Comparison of ENCODE assay signal across 1 cellular context in the genomic region with DNA sequence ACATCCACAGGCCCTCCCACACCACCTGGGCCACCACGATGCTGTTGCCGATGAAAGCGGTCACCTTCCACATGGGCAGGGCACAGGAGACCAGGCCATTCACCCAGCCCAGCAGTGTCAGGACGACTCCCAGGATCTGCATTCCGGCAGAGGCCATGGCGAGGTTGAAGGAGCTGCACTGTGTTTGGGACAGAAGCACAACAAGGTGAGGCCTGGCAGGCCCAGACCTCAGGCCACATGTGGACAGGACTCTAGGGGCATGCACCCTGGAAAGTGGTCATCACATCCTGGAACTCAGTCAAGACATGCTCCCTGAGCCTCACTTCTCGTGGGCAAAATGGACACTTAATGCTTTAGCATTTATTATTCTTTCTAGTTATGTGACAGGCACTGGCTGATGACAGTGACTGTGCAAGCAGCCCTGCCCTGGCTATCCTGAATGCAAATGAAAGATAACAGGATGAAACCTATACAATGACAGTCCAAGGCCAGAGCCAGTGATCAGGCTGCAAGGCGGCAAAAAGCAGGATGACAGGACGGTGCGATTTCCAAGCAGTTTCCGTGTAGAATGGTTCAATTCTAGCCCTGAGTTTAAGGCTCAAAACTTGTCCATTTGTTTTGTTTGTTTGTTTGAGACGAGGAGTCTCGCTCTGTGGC.
A peak's percentile ranks its signal among the peaks of the same experiment; 100 is the strongest.
TF ChIP-seq lines count a peak whose summit lies in the region.

No MANE protein-coding gene starts in this region.

TF ChIP-seq in K562, 482 proteins besides CTCF, POLR2A, EP300 and RAD21 (continued from another document and continues in another):
- TF ChIP-seq, protein P1, sequence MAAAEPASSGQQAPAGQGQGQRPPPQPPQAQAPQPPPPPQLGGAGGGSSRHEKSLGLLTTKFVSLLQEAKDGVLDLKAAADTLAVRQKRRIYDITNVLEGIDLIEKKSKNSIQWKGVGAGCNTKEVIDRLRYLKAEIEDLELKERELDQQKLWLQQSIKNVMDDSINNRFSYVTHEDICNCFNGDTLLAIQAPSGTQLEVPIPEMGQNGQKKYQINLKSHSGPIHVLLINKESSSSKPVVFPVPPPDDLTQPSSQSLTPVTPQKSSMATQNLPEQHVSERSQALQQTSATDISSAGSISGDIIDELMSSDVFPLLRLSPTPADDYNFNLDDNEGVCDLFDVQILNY (CRISPR knock-in tag; IDR thresholded peaks at IDR 0.05) = no peak
- peak; percentile 46; the same call in 1 of the 2 replicates for TF ChIP-seq NFE2 (IDR thresholded peaks at IDR 0.05; ENCODE audit: low read depth)
- no peak for TF ChIP-seq REST (CRISPR knock-in tag; IDR thresholded peaks at IDR 0.05; ENCODE audit: low read depth)
- no peak for TF ChIP-seq KDM4B (IDR thresholded peaks at IDR 0.05; ENCODE audit: borderline replicate concordance in 2 of 2, low read depth in 1 of 2)
- no peak for TF ChIP-seq ZNF398 (CRISPR knock-in tag; IDR thresholded peaks at IDR 0.05)
- TF ChIP-seq, protein P2, sequence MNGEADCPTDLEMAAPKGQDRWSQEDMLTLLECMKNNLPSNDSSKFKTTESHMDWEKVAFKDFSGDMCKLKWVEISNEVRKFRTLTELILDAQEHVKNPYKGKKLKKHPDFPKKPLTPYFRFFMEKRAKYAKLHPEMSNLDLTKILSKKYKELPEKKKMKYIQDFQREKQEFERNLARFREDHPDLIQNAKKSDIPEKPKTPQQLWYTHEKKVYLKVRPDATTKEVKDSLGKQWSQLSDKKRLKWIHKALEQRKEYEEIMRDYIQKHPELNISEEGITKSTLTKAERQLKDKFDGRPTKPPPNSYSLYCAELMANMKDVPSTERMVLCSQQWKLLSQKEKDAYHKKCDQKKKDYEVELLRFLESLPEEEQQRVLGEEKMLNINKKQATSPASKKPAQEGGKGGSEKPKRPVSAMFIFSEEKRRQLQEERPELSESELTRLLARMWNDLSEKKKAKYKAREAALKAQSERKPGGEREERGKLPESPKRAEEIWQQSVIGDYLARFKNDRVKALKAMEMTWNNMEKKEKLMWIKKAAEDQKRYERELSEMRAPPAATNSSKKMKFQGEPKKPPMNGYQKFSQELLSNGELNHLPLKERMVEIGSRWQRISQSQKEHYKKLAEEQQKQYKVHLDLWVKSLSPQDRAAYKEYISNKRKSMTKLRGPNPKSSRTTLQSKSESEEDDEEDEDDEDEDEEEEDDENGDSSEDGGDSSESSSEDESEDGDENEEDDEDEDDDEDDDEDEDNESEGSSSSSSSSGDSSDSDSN (IDR thresholded peaks at IDR 0.05; ENCODE audit: borderline replicate concordance in 1 of 2, low read depth in 2 of 2, low read length in 2 of 2) = no peak
- no peak for TF ChIP-seq PTRF (tag; IDR thresholded peaks at IDR 0.05)
- TF ChIP-seq MNT (conservative IDR thresholded peaks at IDR 0.05) = no peak
- TF ChIP-seq L3MBTL2 (IDR thresholded peaks at IDR 0.05) = peak; percentile 26; the same call in 1 of the 2 replicates
- TF ChIP-seq ZC3H4 (CRISPR knock-in tag; IDR thresholded peaks at IDR 0.05; ENCODE audit: borderline replicate concordance) = no peak
- TF ChIP-seq CHD2 (IDR thresholded peaks at IDR 0.05; ENCODE audit: low read depth, low read length) = no peak
- no peak for TF ChIP-seq HOMEZ (CRISPR knock-in tag; IDR thresholded peaks at IDR 0.05)
- TF ChIP-seq ZNF24 (IDR thresholded peaks at IDR 0.05) = no peak
- TF ChIP-seq, protein P3, sequence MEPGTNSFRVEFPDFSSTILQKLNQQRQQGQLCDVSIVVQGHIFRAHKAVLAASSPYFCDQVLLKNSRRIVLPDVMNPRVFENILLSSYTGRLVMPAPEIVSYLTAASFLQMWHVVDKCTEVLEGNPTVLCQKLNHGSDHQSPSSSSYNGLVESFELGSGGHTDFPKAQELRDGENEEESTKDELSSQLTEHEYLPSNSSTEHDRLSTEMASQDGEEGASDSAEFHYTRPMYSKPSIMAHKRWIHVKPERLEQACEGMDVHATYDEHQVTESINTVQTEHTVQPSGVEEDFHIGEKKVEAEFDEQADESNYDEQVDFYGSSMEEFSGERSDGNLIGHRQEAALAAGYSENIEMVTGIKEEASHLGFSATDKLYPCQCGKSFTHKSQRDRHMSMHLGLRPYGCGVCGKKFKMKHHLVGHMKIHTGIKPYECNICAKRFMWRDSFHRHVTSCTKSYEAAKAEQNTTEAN (CRISPR knock-in tag; IDR thresholded peaks at IDR 0.05) = no peak
- TF ChIP-seq ZEB2 (IDR thresholded peaks at IDR 0.05) = no peak
- no peak for TF ChIP-seq SMARCE1 (IDR thresholded peaks at IDR 0.05)
- TF ChIP-seq ZNF253 (CRISPR knock-in tag; conservative IDR thresholded peaks at IDR 0.05) = no peak
- TF ChIP-seq ZC3H8 (IDR thresholded peaks at IDR 0.05) = no peak
- no peak for TF ChIP-seq CBFA2T2 (conservative IDR thresholded peaks at IDR 0.05)
- TF ChIP-seq CBFA2T3 (IDR thresholded peaks at IDR 0.05) = peak; percentile 60
- TF ChIP-seq ZNF668 (CRISPR knock-in tag; IDR thresholded peaks at IDR 0.05) = no peak
- 0 out of 2 replicates have a peak, but pooled peaks have one; percentile 37 for TF ChIP-seq MECOM (CRISPR knock-in tag; IDR thresholded peaks at IDR 0.05)
- TF ChIP-seq SOX6 (IDR thresholded peaks at IDR 0.05) = peak; percentile 49; the same call in 1 of the 2 replicates
- peak; percentile 57 for TF ChIP-seq ARID1B (IDR thresholded peaks at IDR 0.05)
- TF ChIP-seq, protein P4, sequence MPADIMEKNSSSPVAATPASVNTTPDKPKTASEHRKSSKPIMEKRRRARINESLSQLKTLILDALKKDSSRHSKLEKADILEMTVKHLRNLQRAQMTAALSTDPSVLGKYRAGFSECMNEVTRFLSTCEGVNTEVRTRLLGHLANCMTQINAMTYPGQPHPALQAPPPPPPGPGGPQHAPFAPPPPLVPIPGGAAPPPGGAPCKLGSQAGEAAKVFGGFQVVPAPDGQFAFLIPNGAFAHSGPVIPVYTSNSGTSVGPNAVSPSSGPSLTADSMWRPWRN (IDR thresholded peaks at IDR 0.05; ENCODE audit: low read depth) = no peak
- no peak for TF ChIP-seq ELF2 (CRISPR knock-in tag; IDR thresholded peaks at IDR 0.05)
- TF ChIP-seq FOXA3 (CRISPR knock-in tag; conservative IDR thresholded peaks at IDR 0.05 in 1 of 2, IDR thresholded peaks at IDR 0.05 in 1 of 2) = no peak
- no peak for TF ChIP-seq STAT5B (CRISPR knock-in tag; IDR thresholded peaks at IDR 0.05)
- TF ChIP-seq, protein P5, sequence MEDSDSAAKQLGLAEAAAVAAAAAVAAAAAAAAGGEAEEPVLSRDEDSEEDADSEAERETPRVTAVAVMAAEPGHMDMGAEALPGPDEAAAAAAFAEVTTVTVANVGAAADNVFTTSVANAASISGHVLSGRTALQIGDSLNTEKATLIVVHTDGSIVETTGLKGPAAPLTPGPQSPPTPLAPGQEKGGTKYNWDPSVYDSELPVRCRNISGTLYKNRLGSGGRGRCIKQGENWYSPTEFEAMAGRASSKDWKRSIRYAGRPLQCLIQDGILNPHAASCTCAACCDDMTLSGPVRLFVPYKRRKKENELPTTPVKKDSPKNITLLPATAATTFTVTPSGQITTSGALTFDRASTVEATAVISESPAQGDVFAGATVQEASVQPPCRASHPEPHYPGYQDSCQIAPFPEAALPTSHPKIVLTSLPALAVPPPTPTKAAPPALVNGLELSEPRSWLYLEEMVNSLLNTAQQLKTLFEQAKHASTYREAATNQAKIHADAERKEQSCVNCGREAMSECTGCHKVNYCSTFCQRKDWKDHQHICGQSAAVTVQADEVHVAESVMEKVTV (CRISPR knock-in tag; IDR thresholded peaks at IDR 0.05) = no peak
- TF ChIP-seq TARDBP (IDR thresholded peaks at IDR 0.05) = no peak
- TF ChIP-seq BCL6 (CRISPR knock-in tag; IDR thresholded peaks at IDR 0.05) = no peak
- TF ChIP-seq HNRNPL (IDR thresholded peaks at IDR 0.05; ENCODE audit: low read depth, low read length) = no peak
- no peak for TF ChIP-seq ZNF449 (CRISPR knock-in tag; IDR thresholded peaks at IDR 0.05)
- no peak for TF ChIP-seq RBM39 (optimal IDR thresholded peaks at IDR 0.05; ENCODE audit: low read depth, low read length)
- TF ChIP-seq NELFE (IDR thresholded peaks at IDR 0.05; ENCODE audit: insufficient read depth, insufficient read length) = no peak
- no peak for TF ChIP-seq RFX7 (CRISPR knock-in tag; IDR thresholded peaks at IDR 0.05)
- TF ChIP-seq ZNF586 (CRISPR knock-in tag; conservative IDR thresholded peaks at IDR 0.05) = no peak
- TF ChIP-seq POU5F1 (IDR thresholded peaks at IDR 0.05; ENCODE audit: borderline replicate concordance, low read depth, low read length, partially characterized antibody) = no peak
- no peak for TF ChIP-seq ZNF778 (CRISPR knock-in tag; IDR thresholded peaks at IDR 0.05)
- TF ChIP-seq POLR3G (IDR thresholded peaks at IDR 0.05; ENCODE audit: extremely low read depth, insufficient read length, insufficient replicate concordance) = no peak
- TF ChIP-seq, protein P6, sequence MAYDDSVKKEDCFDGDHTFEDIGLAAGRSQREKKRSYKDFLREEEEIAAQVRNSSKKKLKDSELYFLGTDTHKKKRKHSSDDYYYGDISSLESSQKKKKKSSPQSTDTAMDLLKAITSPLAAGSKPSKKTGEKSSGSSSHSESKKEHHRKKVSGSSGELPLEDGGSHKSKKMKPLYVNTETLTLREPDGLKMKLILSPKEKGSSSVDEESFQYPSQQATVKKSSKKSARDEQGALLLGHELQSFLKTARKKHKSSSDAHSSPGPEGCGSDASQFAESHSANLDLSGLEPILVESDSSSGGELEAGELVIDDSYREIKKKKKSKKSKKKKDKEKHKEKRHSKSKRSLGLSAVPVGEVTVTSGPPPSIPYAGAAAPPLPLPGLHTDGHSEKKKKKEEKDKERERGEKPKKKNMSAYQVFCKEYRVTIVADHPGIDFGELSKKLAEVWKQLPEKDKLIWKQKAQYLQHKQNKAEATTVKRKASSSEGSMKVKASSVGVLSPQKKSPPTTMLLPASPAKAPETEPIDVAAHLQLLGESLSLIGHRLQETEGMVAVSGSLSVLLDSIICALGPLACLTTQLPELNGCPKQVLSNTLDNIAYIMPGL (CRISPR knock-in tag; IDR thresholded peaks at IDR 0.05) = no peak
